ENCODE assay signal across 8 cellular contexts in genomic region chr6:138986578-138986977, GRCh38. TPM values are rescaled to one million over a fixed set of nuclear protein-coding genes. Genes with fewer than 3 reads are reported as not detected.
DNase-seq lines count a peak whose midpoint lies in the region; ATAC-seq, FAIRE-seq and TF ChIP-seq lines count a peak whose summit lies in the region.

No MANE protein-coding gene starts in this region.

- no peak for ATAC-seq in HG03280 (IDR thresholded peaks at IDR 0.05; ENCODE audit: unreplicated experiment)

- peak overlapping the region; percentile 1 for H3K27ac Mint-ChIP-seq in chondrocyte (ENCODE audit: unreplicated experiment)

- FAIRE-seq in D721Med (lab: Jason Lieb, UNC) = peak; percentile 6

- H3K9me3 Mint-ChIP-seq in chondrocyte (ENCODE audit: low read depth) = no peaks in the 10 kb centered on the region

- no peak for TF ChIP-seq CTCF in D721Med (IDR thresholded peaks at IDR 0.05; ENCODE audit: insufficient read depth, missing control alignments)
- TF ChIP-seq CTCF in chondrocyte (IDR thresholded peaks at IDR 0.05) = no peak

- no peaks in the 10 kb centered on the region for H3K27me3 Mint-ChIP-seq in chondrocyte (ENCODE audit: low read depth)

- no peaks in the 10 kb centered on the region for H3K36me3 Mint-ChIP-seq in chondrocyte (ENCODE audit: low read depth)

- H3K4me1 Mint-ChIP-seq in chondrocyte (ENCODE audit: low read depth) = peaks cover 9% of the 10 kb centered on the region

- DNase-seq in D721Med (ENCODE audit: insufficient read length, low spot score) = no peak
- DNase-seq in MV-4-11 (lab: John Stamatoyannopoulos, UW) = peak; percentile 56
- no peak for DNase-seq in chondrocyte (ENCODE audit: low spot score)
- DNase-seq in myocyte (ENCODE audit: low read depth) = peak; percentile 24
- no peak for DNase-seq in SW480 (ENCODE audit: low spot score)
- DNase-seq in H4 (ENCODE audit: low spot score) = no peak
- DNase-seq in AG08395 (ENCODE audit: low spot score) = no peak

- H3K4me3 Mint-ChIP-seq in chondrocyte (ENCODE audit: unreplicated experiment) = peak overlapping the region; percentile 73

RNA-seq across cellular contexts. Expression of gene REPS1, which starts 1.5 kb away (rescaled TPM):
- total RNA-seq in chondrocyte (24.5 to 26.5 TPM (median 25.8 TPM) in 3 replicates), myocyte (26.1 and 30.9 TPM in 2 replicates)
- polyA plus RNA-seq in myocyte (2012) = 18.0 TPM
- total RNA-seq in H4 (2014; rRNA removed; shearing (Covaris generic)) = 19.7 and 25.1 TPM in 2 replicates

RNA-seq across cellular contexts. Expression of gene ABRACL, which starts 42.0 kb away (rescaled TPM):
- total RNA-seq in chondrocyte (10.4 to 20.2 TPM (median 17.2 TPM) in 3 replicates), myocyte (12.1 and 16.2 TPM in 2 replicates)
- 20.8 TPM for polyA plus RNA-seq in myocyte (2012)
- total RNA-seq in H4 (2014; rRNA removed; shearing (Covaris generic)) = 53.1 and 68.9 TPM in 2 replicates

Comparison
In these comparisons a context has a peak if more than half of its experiments do, and no peak if none do; other contexts are left out.
1. DNase-seq: peak in MV-4-11 (single experiment) and myocyte (single experiment); none in D721Med (single experiment), chondrocyte (single experiment), SW480 (single experiment), H4 (single experiment) and AG08395 (single experiment).